Comparison of ENCODE assay signal across 17 cellular contexts in genomic region chr17:13704333-13704732, GRCh38.
A peak's percentile ranks its signal among the peaks of the same experiment; 100 is the strongest.
DNase-seq lines count a peak whose midpoint lies in the region; ATAC-seq, FAIRE-seq and TF ChIP-seq lines count a peak whose summit lies in the region.
"Had no signal": no experiment of that assay in that cellular context is flagged by ENCODE, and none has a peak within 500 bp of the region (broad histone marks: within the 10 kb centered on the region; RNA-seq: fewer than 3 reads in every experiment).

No MANE protein-coding gene starts in this region.

- FAIRE-seq in urothelium cell line (lab: Jason Lieb, UNC), result no peak

- peaks cover 2% of the 10 kb centered on the region; the same call in 2 of the 3 replicates for H3K36me3 Mint-ChIP-seq in GM23338 (ENCODE audit: low read depth)

- H3K4me3 ChIP-seq in GM23338 (no peak overlapping the region), fibroblast of villous mesenchyme (ENCODE audit: low read depth, low read length) (no peak overlapping the region)
- H3K4me3 ChIP-seq: heart right ventricle, PC-9, prostate gland, transverse colon had no signal

- ATAC-seq in GM23338 (no peak), HG03108 (IDR thresholded peaks at IDR 0.05; ENCODE audit: unreplicated experiment) (no peak)
- ATAC-seq: heart right ventricle, left colon had no signal

- H3K27me3 Mint-ChIP-seq in GM23338 (ENCODE audit: insufficient read depth, low read depth, poor library complexity), result peaks cover 3% of the 10 kb centered on the region

- H3F3A ChIP-seq in GM23338 (replicated peaks; ENCODE audit: low read depth), result no peaks in the 10 kb centered on the region

- H4K20me1 ChIP-seq in GM23338 (replicated peaks; ENCODE audit: insufficient read depth), result no peaks in the 10 kb centered on the region

- TF ChIP-seq CTCF in GM23338 (conservative IDR thresholded peaks at IDR 0.05; ENCODE audit: low read depth in 2 of 2) (no peak), fibroblast of villous mesenchyme (IDR thresholded peaks at IDR 0.05; ENCODE audit: insufficient read depth, low read depth, low read length) (no peak)

- no peak overlapping the region for H3K27ac ChIP-seq in GM23338 (ENCODE audit: low read depth)
- H3K27ac ChIP-seq: heart right ventricle, PC-9, prostate gland, transverse colon had no signal

- no peaks in the 10 kb centered on the region for H3K4me1 ChIP-seq in GM23338 (ENCODE audit: insufficient read depth)
- H3K4me1 ChIP-seq: heart right ventricle, prostate gland, transverse colon had no signal

- H3K9me3 Mint-ChIP-seq in GM23338, result no peaks in the 10 kb centered on the region

- no peaks in the 10 kb centered on the region for H3K36me3 ChIP-seq in GM23338 (ENCODE audit: insufficient read depth)
- H3K36me3 ChIP-seq: heart right ventricle, prostate gland, transverse colon had no signal

- H3K4me1 Mint-ChIP-seq in GM23338, result peaks cover 7% of the 10 kb centered on the region

- no peaks in the 10 kb centered on the region for H3K79me2 ChIP-seq in GM23338 (replicated peaks; ENCODE audit: insufficient read depth)

- peaks cover 9% of the 10 kb centered on the region; the same call in 1 of the 2 replicates for H3K9me2 ChIP-seq in GM23338 (ENCODE audit: insufficient read depth)

- H3K4me2 ChIP-seq in GM23338, result no peak overlapping the region
- H3K4me2 ChIP-seq: PC-9 had no signal

- H3K4me3 Mint-ChIP-seq in GM23338, result no peak overlapping the region

- peak overlapping the region; percentile 50; the same call in 1 of the 2 replicates for H2AFZ ChIP-seq in GM23338
- H2AFZ ChIP-seq: PC-9 had no signal

- no peaks in the 10 kb centered on the region for H3K27me3 ChIP-seq in GM23338 (ENCODE audit: insufficient read depth)
- H3K27me3 ChIP-seq: heart right ventricle, transverse colon had no signal

- no peak overlapping the region for H3K27ac Mint-ChIP-seq in GM23338

- DNase-seq in GM23338 (ENCODE audit: low spot score), result no peak
- DNase-seq in SW480 (ENCODE audit: low spot score), result peak; percentile 6
- DNase-seq in fibroblast of villous mesenchyme (ENCODE audit: low read depth), result peak; percentile 33
- peak; percentile 37 for DNase-seq in urothelium cell line (ENCODE audit: low spot score)
- no peak for DNase-seq in amygdala (lab: John Stamatoyannopoulos, UW)
- DNase-seq in activated CD4-positive, alpha-beta T cell treated with anti-CD3 and anti-CD28 coated beads for 4 hours, result no peak
- DNase-seq: activated CD4-positive, CD25-positive, alpha-beta regulatory T cell treated with anti-CD3 and anti-CD28 coated beads, Interleukin-2, amount 50 U/mL, for 72 hours; activated naive CD4-positive, alpha-beta T cell treated with anti-CD3 and anti-CD28 coated beads, Interleukin-2, amount 50 U/mL, for 16 hours; heart right ventricle; left colon; NCI-H510A treated with DMSO at 0.1 percent for 48 hours; PC-9; stimulated activated CD4-positive, alpha-beta T cell treated with anti-CD3 and anti-CD28 coated beads, Interleukin-2, amount 100 ng/mL, for 24 hours; T-helper 1 cell; transverse colon had no signal

TF ChIP-seq in GM23338, 12 proteins besides CTCF, POLR2A, EP300 and RAD21:
- TF ChIP-seq EZH2phosphoT487 (IDR thresholded peaks at IDR 0.05; ENCODE audit: unreplicated experiment) (no peak), CREB1 (CRISPR knock-in tag; IDR thresholded peaks at IDR 0.05; ENCODE audit: low read depth) (no peak), POLR2AphosphoS5 (IDR thresholded peaks at IDR 0.05; ENCODE audit: low read depth) (no peak), ZNF331 (CRISPR knock-in tag; IDR thresholded peaks at IDR 0.05; ENCODE audit: low read depth) (no peak), STAT1 (IDR thresholded peaks at IDR 0.05; ENCODE audit: unreplicated experiment) (no peak), NANOG (IDR thresholded peaks at IDR 0.05; ENCODE audit: borderline replicate concordance) (no peak), JUNB (IDR thresholded peaks at IDR 0.05; ENCODE audit: unreplicated experiment) (no peak), REST (IDR thresholded peaks at IDR 0.05; ENCODE audit: unreplicated experiment) (no peak), ETS1 (IDR thresholded peaks at IDR 0.05) (no peak), ZNF114 (CRISPR knock-in tag; IDR thresholded peaks at IDR 0.05) (no peak)
TF ChIP-seq in GM23338: peak in this region for 0.

Comparison
In these comparisons a context has a peak if more than half of its experiments do, and no peak if none do; other contexts are left out.
1. DNase-seq: peak in SW480 (single experiment), fibroblast of villous mesenchyme (single experiment) and urothelium cell line (single experiment); none in GM23338 (single experiment), amygdala (0 of 56) and activated CD4-positive, alpha-beta T cell treated with anti-CD3 and anti-CD28 coated beads for 4 hours (0 of 2).